ENCODE assay signal across 2 cellular contexts in the genomic region with DNA sequence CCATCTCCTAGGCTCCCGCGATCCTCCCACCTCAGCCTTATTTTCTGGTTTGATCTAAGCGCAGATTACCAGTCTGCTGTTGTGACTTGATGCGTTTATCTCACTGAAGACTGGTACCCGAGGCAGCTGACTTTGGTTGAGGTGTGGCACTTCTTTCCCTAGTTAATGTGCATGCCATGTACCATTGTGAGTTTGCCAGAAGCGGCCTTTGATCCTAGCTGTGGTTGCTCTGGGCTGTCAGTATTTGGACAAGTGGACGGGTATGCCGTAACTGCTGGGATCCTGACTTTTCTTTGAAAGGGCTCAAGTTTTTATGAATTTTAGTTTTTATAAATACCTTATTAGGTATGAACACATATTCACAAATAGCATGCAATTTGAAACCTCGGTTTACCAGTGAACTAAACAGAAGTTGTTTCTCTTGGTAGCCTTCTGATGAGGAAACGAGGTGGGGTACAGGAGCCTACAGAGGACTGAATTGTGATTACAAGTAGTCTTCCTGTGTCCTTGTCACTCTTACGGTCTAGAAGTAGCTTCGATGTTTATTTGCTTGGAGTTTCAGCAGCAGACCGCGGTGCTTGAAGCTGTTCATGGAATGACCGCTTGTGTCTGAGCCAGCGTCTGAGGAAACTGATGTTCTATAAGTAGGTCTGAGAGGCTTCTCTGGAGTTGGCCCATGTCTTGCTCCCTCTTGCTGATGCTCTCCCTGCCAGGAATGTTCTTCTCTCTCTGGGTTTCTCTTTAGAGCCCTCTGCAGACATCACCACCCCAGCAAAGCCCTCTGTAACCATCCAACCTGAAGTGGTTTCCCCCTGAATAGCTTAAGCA.
TF ChIP-seq lines count a peak whose summit lies in the region.

No MANE protein-coding gene starts in this region.

TF ChIP-seq in HEK293, 187 proteins besides CTCF, POLR2A, EP300 and RAD21:
- TF ChIP-seq ZBTB20 (tag by site-specific recombination; IDR thresholded peaks at IDR 0.05): no peak
- TF ChIP-seq HOXA7 (CRISPR knock-in tag; IDR thresholded peaks at IDR 0.05; ENCODE audit: borderline replicate concordance): no peak
- no peak for TF ChIP-seq ZNF433 (tag by site-specific recombination; IDR thresholded peaks at IDR 0.05; ENCODE audit: low read depth)
- TF ChIP-seq, protein P1, sequence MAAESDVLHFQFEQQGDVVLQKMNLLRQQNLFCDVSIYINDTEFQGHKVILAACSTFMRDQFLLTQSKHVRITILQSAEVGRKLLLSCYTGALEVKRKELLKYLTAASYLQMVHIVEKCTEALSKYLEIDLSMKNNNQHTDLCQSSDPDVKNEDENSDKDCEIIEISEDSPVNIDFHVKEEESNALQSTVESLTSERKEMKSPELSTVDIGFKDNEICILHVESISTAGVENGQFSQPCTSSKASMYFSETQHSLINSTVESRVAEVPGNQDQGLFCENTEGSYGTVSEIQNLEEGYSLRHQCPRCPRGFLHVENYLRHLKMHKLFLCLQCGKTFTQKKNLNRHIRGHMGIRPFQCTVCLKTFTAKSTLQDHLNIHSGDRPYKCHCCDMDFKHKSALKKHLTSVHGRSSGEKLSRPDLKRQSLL (tag by site-specific recombination; IDR thresholded peaks at IDR 0.05): 0 out of 2 replicates have a peak, but pooled peaks have one; percentile 21
- TF ChIP-seq ZNF223 (tag by site-specific recombination; IDR thresholded peaks at IDR 0.05): no peak

TF ChIP-seq in K562, 482 proteins besides CTCF, POLR2A, EP300 and RAD21 (continues in another document):
- TF ChIP-seq MNT (conservative IDR thresholded peaks at IDR 0.05) (no peak), CBFA2T2 (conservative IDR thresholded peaks at IDR 0.05) (0 out of 2 replicates have a peak, but pooled peaks have one; percentile 10), MTA3 (IDR thresholded peaks at IDR 0.05; ENCODE audit: borderline replicate concordance) (no peak), HDAC2 (IDR thresholded peaks at IDR 0.05) (no peak), ZNF408 (CRISPR knock-in tag; IDR thresholded peaks at IDR 0.05; ENCODE audit: low read depth) (no peak), MYNN (IDR thresholded peaks at IDR 0.05) (no peak), MYNN (CRISPR knock-in tag; IDR thresholded peaks at IDR 0.05) (no peak), ELF4 (CRISPR knock-in tag; IDR thresholded peaks at IDR 0.05) (no peak), PYGO2 (tag; IDR thresholded peaks at IDR 0.05) (no peak), ZNF140 (CRISPR knock-in tag; IDR thresholded peaks at IDR 0.05) (no peak), MAFG (tag; conservative IDR thresholded peaks at IDR 0.05) (no peak), ATF4 (CRISPR knock-in tag; IDR thresholded peaks at IDR 0.05) (no peak), CC2D1A (IDR thresholded peaks at IDR 0.05) (no peak), ZBTB49 (CRISPR knock-in tag; IDR thresholded peaks at IDR 0.05; ENCODE audit: borderline replicate concordance) (no peak), BCL6 (CRISPR knock-in tag; IDR thresholded peaks at IDR 0.05) (no peak)
- TF ChIP-seq, protein P2, sequence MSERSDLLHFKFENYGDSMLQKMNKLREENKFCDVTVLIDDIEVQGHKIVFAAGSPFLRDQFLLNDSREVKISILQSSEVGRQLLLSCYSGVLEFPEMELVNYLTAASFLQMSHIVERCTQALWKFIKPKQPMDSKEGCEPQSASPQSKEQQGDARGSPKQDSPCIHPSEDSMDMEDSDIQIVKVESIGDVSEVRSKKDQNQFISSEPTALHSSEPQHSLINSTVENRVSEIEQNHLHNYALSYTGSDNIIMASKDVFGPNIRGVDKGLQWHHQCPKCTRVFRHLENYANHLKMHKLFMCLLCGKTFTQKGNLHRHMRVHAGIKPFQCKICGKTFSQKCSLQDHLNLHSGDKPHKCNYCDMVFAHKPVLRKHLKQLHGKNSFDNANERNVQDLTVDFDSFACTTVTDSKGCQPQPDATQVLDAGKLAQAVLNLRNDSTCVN (CRISPR knock-in tag; IDR thresholded peaks at IDR 0.05): no peak
- TF ChIP-seq, protein P3, sequence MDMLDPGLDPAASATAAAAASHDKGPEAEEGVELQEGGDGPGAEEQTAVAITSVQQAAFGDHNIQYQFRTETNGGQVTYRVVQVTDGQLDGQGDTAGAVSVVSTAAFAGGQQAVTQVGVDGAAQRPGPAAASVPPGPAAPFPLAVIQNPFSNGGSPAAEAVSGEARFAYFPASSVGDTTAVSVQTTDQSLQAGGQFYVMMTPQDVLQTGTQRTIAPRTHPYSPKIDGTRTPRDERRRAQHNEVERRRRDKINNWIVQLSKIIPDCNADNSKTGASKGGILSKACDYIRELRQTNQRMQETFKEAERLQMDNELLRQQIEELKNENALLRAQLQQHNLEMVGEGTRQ (CRISPR knock-in tag; IDR thresholded peaks at IDR 0.05): no peak
- TF ChIP-seq, protein P4, sequence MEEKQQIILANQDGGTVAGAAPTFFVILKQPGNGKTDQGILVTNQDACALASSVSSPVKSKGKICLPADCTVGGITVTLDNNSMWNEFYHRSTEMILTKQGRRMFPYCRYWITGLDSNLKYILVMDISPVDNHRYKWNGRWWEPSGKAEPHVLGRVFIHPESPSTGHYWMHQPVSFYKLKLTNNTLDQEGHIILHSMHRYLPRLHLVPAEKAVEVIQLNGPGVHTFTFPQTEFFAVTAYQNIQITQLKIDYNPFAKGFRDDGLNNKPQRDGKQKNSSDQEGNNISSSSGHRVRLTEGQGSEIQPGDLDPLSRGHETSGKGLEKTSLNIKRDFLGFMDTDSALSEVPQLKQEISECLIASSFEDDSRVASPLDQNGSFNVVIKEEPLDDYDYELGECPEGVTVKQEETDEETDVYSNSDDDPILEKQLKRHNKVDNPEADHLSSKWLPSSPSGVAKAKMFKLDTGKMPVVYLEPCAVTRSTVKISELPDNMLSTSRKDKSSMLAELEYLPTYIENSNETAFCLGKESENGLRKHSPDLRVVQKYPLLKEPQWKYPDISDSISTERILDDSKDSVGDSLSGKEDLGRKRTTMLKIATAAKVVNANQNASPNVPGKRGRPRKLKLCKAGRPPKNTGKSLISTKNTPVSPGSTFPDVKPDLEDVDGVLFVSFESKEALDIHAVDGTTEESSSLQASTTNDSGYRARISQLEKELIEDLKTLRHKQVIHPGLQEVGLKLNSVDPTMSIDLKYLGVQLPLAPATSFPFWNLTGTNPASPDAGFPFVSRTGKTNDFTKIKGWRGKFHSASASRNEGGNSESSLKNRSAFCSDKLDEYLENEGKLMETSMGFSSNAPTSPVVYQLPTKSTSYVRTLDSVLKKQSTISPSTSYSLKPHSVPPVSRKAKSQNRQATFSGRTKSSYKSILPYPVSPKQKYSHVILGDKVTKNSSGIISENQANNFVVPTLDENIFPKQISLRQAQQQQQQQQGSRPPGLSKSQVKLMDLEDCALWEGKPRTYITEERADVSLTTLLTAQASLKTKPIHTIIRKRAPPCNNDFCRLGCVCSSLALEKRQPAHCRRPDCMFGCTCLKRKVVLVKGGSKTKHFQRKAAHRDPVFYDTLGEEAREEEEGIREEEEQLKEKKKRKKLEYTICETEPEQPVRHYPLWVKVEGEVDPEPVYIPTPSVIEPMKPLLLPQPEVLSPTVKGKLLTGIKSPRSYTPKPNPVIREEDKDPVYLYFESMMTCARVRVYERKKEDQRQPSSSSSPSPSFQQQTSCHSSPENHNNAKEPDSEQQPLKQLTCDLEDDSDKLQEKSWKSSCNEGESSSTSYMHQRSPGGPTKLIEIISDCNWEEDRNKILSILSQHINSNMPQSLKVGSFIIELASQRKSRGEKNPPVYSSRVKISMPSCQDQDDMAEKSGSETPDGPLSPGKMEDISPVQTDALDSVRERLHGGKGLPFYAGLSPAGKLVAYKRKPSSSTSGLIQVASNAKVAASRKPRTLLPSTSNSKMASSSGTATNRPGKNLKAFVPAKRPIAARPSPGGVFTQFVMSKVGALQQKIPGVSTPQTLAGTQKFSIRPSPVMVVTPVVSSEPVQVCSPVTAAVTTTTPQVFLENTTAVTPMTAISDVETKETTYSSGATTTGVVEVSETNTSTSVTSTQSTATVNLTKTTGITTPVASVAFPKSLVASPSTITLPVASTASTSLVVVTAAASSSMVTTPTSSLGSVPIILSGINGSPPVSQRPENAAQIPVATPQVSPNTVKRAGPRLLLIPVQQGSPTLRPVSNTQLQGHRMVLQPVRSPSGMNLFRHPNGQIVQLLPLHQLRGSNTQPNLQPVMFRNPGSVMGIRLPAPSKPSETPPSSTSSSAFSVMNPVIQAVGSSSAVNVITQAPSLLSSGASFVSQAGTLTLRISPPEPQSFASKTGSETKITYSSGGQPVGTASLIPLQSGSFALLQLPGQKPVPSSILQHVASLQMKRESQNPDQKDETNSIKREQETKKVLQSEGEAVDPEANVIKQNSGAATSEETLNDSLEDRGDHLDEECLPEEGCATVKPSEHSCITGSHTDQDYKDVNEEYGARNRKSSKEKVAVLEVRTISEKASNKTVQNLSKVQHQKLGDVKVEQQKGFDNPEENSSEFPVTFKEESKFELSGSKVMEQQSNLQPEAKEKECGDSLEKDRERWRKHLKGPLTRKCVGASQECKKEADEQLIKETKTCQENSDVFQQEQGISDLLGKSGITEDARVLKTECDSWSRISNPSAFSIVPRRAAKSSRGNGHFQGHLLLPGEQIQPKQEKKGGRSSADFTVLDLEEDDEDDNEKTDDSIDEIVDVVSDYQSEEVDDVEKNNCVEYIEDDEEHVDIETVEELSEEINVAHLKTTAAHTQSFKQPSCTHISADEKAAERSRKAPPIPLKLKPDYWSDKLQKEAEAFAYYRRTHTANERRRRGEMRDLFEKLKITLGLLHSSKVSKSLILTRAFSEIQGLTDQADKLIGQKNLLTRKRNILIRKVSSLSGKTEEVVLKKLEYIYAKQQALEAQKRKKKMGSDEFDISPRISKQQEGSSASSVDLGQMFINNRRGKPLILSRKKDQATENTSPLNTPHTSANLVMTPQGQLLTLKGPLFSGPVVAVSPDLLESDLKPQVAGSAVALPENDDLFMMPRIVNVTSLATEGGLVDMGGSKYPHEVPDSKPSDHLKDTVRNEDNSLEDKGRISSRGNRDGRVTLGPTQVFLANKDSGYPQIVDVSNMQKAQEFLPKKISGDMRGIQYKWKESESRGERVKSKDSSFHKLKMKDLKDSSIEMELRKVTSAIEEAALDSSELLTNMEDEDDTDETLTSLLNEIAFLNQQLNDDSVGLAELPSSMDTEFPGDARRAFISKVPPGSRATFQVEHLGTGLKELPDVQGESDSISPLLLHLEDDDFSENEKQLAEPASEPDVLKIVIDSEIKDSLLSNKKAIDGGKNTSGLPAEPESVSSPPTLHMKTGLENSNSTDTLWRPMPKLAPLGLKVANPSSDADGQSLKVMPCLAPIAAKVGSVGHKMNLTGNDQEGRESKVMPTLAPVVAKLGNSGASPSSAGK (IDR thresholded peaks at IDR 0.05): no peak
- TF ChIP-seq, protein P5, sequence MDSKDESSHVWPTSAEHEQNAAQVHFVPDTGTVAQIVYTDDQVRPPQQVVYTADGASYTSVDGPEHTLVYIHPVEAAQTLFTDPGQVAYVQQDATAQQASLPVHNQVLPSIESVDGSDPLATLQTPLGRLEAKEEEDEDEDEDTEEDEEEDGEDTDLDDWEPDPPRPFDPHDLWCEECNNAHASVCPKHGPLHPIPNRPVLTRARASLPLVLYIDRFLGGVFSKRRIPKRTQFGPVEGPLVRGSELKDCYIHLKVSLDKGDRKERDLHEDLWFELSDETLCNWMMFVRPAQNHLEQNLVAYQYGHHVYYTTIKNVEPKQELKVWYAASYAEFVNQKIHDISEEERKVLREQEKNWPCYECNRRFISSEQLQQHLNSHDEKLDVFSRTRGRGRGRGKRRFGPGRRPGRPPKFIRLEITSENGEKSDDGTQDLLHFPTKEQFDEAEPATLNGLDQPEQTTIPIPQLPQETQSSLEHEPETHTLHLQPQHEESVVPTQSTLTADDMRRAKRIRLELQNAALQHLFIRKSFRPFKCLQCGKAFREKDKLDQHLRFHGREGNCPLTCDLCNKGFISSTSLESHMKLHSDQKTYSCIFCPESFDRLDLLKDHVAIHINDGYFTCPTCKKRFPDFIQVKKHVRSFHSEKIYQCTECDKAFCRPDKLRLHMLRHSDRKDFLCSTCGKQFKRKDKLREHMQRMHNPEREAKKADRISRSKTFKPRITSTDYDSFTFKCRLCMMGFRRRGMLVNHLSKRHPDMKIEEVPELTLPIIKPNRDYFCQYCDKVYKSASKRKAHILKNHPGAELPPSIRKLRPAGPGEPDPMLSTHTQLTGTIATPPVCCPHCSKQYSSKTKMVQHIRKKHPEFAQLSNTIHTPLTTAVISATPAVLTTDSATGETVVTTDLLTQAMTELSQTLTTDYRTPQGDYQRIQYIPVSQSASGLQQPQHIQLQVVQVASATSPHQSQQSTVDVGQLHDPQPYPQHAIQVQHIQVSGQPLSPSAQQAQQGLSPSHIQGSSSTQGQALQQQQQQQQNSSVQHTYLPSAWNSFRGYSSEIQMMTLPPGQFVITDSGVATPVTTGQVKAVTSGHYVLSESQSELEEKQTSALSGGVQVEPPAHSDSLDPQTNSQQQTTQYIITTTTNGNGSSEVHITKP (IDR thresholded peaks at IDR 0.05; ENCODE audit: partially characterized antibody): no peak
